ENCODE assay signal across 8 cellular contexts in the genomic region with DNA sequence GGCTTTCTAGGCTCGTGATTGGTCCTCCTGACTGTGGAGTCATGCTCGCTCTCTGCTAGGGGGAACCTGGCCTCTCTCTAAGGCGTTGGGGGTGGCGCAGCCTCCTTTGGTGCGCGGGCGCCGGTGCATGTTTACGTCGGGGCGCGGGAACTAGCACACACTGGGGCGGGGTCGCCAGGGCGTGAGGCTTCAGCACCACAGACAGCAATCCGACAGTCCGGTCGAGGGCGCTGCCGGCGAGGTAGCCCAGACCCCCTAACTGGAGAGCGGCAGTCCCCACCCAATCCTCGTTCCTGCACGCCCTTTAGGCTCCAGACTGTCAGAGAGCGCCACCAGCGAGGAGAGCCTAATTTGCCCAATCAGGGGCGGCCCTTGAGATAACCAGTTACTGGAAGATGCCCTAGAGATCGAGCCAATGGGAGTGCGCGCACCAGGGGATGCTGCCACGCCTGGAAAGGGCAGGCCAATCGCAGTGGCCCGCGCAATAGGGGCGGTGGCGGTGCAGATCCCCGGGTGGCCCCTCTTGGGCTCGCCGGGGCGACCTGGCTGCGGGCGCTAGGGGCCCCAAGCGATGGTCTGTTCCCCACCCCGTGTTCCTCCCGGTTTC.
DNase-seq lines count a peak whose midpoint lies in the region; ATAC-seq lines count a peak whose summit lies in the region.

No MANE protein-coding gene starts in this region.

- ATAC-seq in GM19023 (IDR thresholded peaks at IDR 0.05; ENCODE audit: unreplicated experiment) (peak; percentile 66), HG03439 (IDR thresholded peaks at IDR 0.05; ENCODE audit: unreplicated experiment) (peak; percentile 66)

- DNase-seq in AG08395 (ENCODE audit: low spot score) (peak; percentile 91), NCI-H526 (lab: John Stamatoyannopoulos, UW) (peak; percentile 82 to 85), medulla oblongata (ENCODE audit: extremely low spot score) (peak; percentile 96)
- DNase-seq in activated CD4-positive, alpha-beta T cell treated with anti-CD3 and anti-CD28 coated beads, Interleukin-2, amount 50 U/mL, for 24 hours (ENCODE audit: low read depth in 1 of 2, low spot score in 1 of 2), result peak; percentile 46 to 74
- DNase-seq in effector CD8-positive, alpha-beta T cell (lab: John Stamatoyannopoulos, UW), result peak; percentile 24
- DNase-seq in stimulated activated CD8-positive, alpha-beta memory T cell treated with anti-CD3 and anti-CD28 coated beads, Interleukin-15, amount 100 ng/mL, for 4 hours (ENCODE audit: low read depth in 2 of 2), result peak; percentile 31 to 49

Comparison
In these comparisons a context has a peak if more than half of its experiments do, and no peak if none do; other contexts are left out.
1. Peak in every context shown above with its lines: DNase-seq and ATAC-seq.
2. DNase-seq: peak in every context shown above with its lines; median percentile 96 in medulla oblongata; 91 in AG08395; 84 in NCI-H526; 60 in activated CD4-positive, alpha-beta T cell treated with anti-CD3 and anti-CD28 coated beads, Interleukin-2, amount 50 U/mL, for 24 hours; 40 in stimulated activated CD8-positive, alpha-beta memory T cell treated with anti-CD3 and anti-CD28 coated beads, Interleukin-15, amount 100 ng/mL, for 4 hours; 24 in effector CD8-positive, alpha-beta T cell.